1 cellular context compared by ENCODE assay signal in the genomic region with DNA sequence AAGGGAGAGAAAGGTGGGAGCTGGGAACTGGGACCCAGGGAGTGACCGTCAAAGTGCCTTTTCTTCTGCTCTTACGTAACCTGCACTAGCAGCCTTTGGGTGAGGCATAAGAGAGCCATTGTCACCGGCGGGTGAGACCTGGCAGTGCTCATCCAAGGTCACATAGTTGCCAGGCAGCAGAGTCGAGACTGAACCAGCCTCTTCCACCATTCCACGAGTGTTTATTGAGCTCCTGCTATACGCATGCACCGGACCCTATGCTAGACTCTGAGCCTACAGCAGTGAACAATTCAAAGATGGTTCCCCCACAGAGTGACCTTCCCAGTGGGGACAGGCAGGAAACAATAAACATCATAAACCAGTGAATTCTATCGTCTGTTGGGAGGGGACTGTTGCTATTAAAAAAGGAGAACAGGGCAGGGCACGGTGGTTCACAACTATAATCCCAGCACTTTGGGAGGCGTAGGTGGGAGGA.
A peak's percentile ranks its signal among the peaks of the same experiment; 100 is the strongest.
TF ChIP-seq lines count a peak whose summit lies in the region.

No MANE protein-coding gene starts in this region.

TF ChIP-seq in HepG2, 621 proteins besides CTCF, POLR2A, EP300 and RAD21 (continued from another document and continues in another):
- peak; percentile 76 for TF ChIP-seq SKIL (CRISPR knock-in tag; IDR thresholded peaks at IDR 0.05; ENCODE audit: borderline replicate concordance)
- TF ChIP-seq PPARG (CRISPR knock-in tag; conservative IDR thresholded peaks at IDR 0.05), result no peak
- peak; percentile 72 for TF ChIP-seq DPF2 (CRISPR knock-in tag; IDR thresholded peaks at IDR 0.05; ENCODE audit: borderline replicate concordance, low read depth)
- TF ChIP-seq FOSL2 (CRISPR knock-in tag; IDR thresholded peaks at IDR 0.05), result peak; percentile 68
- TF ChIP-seq HIC2 (CRISPR knock-in tag; IDR thresholded peaks at IDR 0.05; ENCODE audit: low read depth), result peak; percentile 89
- TF ChIP-seq ZMYM3 (CRISPR knock-in tag; IDR thresholded peaks at IDR 0.05), result peak; percentile 90
- TF ChIP-seq RFX3 (CRISPR knock-in tag; IDR thresholded peaks at IDR 0.05), result peak; percentile 48; the same call in 1 of the 2 replicates
- TF ChIP-seq KDM2A (CRISPR knock-in tag; IDR thresholded peaks at IDR 0.05; ENCODE audit: borderline replicate concordance, low read depth), result peak; percentile 53; the same call in 1 of the 2 replicates
- 0 out of 2 replicates have a peak, but pooled peaks have one; percentile 28 for TF ChIP-seq ZNF205 (CRISPR knock-in tag; IDR thresholded peaks at IDR 0.05)
- TF ChIP-seq CBX5 (CRISPR knock-in tag; IDR thresholded peaks at IDR 0.05; ENCODE audit: borderline replicate concordance), result peak; percentile 75; the same call in 1 of the 2 replicates
- no peak for TF ChIP-seq SPEN (CRISPR knock-in tag; IDR thresholded peaks at IDR 0.05; ENCODE audit: low read depth)
- TF ChIP-seq, protein P1, sequence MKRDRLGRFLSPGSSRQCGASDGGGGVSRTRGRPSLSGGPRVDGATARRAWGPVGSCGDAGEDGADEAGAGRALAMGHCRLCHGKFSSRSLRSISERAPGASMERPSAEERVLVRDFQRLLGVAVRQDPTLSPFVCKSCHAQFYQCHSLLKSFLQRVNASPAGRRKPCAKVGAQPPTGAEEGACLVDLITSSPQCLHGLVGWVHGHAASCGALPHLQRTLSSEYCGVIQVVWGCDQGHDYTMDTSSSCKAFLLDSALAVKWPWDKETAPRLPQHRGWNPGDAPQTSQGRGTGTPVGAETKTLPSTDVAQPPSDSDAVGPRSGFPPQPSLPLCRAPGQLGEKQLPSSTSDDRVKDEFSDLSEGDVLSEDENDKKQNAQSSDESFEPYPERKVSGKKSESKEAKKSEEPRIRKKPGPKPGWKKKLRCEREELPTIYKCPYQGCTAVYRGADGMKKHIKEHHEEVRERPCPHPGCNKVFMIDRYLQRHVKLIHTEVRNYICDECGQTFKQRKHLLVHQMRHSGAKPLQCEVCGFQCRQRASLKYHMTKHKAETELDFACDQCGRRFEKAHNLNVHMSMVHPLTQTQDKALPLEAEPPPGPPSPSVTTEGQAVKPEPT (CRISPR knock-in tag; IDR thresholded peaks at IDR 0.05; ENCODE audit: low read depth), result no peak
- no peak for TF ChIP-seq ZNF20 (CRISPR knock-in tag; IDR thresholded peaks at IDR 0.05)
- TF ChIP-seq THYN1 (CRISPR knock-in tag; IDR thresholded peaks at IDR 0.05; ENCODE audit: borderline replicate concordance, low read depth), result no peak
- TF ChIP-seq HNF4G (IDR thresholded peaks at IDR 0.05; ENCODE audit: borderline replicate concordance, low read depth, low read length), result peak; percentile 25; the same call in 1 of the 2 replicates
- no peak for TF ChIP-seq HNF4G (CRISPR knock-in tag; IDR thresholded peaks at IDR 0.05; ENCODE audit: borderline replicate concordance, low read depth)
- 0 out of 2 replicates have a peak, but pooled peaks have one; percentile 56 for TF ChIP-seq KLF6 (CRISPR knock-in tag; IDR thresholded peaks at IDR 0.05)
- TF ChIP-seq ZNF263 (CRISPR knock-in tag; IDR thresholded peaks at IDR 0.05), result peak; percentile 54; the same call in 1 of the 2 replicates
- no peak for TF ChIP-seq ZNF335 (CRISPR knock-in tag; IDR thresholded peaks at IDR 0.05)
- TF ChIP-seq, protein P2, sequence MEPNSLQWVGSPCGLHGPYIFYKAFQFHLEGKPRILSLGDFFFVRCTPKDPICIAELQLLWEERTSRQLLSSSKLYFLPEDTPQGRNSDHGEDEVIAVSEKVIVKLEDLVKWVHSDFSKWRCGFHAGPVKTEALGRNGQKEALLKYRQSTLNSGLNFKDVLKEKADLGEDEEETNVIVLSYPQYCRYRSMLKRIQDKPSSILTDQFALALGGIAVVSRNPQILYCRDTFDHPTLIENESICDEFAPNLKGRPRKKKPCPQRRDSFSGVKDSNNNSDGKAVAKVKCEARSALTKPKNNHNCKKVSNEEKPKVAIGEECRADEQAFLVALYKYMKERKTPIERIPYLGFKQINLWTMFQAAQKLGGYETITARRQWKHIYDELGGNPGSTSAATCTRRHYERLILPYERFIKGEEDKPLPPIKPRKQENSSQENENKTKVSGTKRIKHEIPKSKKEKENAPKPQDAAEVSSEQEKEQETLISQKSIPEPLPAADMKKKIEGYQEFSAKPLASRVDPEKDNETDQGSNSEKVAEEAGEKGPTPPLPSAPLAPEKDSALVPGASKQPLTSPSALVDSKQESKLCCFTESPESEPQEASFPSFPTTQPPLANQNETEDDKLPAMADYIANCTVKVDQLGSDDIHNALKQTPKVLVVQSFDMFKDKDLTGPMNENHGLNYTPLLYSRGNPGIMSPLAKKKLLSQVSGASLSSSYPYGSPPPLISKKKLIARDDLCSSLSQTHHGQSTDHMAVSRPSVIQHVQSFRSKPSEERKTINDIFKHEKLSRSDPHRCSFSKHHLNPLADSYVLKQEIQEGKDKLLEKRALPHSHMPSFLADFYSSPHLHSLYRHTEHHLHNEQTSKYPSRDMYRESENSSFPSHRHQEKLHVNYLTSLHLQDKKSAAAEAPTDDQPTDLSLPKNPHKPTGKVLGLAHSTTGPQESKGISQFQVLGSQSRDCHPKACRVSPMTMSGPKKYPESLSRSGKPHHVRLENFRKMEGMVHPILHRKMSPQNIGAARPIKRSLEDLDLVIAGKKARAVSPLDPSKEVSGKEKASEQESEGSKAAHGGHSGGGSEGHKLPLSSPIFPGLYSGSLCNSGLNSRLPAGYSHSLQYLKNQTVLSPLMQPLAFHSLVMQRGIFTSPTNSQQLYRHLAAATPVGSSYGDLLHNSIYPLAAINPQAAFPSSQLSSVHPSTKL (CRISPR knock-in tag; IDR thresholded peaks at IDR 0.05), result peak; percentile 88
- peak; percentile 87 for TF ChIP-seq CEBPB (IDR thresholded peaks at IDR 0.05; ENCODE audit: borderline replicate concordance, low read depth, low read length)
- TF ChIP-seq NFYC (CRISPR knock-in tag; IDR thresholded peaks at IDR 0.05), result no peak
- TF ChIP-seq CREB1 (IDR thresholded peaks at IDR 0.05), result no peak; the same call in 1 of the 2 replicates
- TF ChIP-seq CREB1 (CRISPR knock-in tag; IDR thresholded peaks at IDR 0.05), result peak; percentile 30; the same call in 1 of the 2 replicates
- TF ChIP-seq HMG20A (CRISPR knock-in tag; IDR thresholded peaks at IDR 0.05; ENCODE audit: borderline replicate concordance), result peak; percentile 77
- TF ChIP-seq NFYB (CRISPR knock-in tag; IDR thresholded peaks at IDR 0.05), result no peak
- no peak for TF ChIP-seq ZNF781 (CRISPR knock-in tag; IDR thresholded peaks at IDR 0.05; ENCODE audit: borderline replicate concordance, not compliant biosample characterization)
- peak; percentile 41 for TF ChIP-seq SMAD3 (CRISPR knock-in tag; IDR thresholded peaks at IDR 0.05)
- TF ChIP-seq TAF1 (CRISPR knock-in tag; IDR thresholded peaks at IDR 0.05), result no peak
- TF ChIP-seq NCOA2 (CRISPR knock-in tag; IDR thresholded peaks at IDR 0.05), result peak; percentile 70
- peak; percentile 40; the same call in 1 of the 2 replicates for TF ChIP-seq ZNF772 (CRISPR knock-in tag; IDR thresholded peaks at IDR 0.05)
- TF ChIP-seq, protein P3, sequence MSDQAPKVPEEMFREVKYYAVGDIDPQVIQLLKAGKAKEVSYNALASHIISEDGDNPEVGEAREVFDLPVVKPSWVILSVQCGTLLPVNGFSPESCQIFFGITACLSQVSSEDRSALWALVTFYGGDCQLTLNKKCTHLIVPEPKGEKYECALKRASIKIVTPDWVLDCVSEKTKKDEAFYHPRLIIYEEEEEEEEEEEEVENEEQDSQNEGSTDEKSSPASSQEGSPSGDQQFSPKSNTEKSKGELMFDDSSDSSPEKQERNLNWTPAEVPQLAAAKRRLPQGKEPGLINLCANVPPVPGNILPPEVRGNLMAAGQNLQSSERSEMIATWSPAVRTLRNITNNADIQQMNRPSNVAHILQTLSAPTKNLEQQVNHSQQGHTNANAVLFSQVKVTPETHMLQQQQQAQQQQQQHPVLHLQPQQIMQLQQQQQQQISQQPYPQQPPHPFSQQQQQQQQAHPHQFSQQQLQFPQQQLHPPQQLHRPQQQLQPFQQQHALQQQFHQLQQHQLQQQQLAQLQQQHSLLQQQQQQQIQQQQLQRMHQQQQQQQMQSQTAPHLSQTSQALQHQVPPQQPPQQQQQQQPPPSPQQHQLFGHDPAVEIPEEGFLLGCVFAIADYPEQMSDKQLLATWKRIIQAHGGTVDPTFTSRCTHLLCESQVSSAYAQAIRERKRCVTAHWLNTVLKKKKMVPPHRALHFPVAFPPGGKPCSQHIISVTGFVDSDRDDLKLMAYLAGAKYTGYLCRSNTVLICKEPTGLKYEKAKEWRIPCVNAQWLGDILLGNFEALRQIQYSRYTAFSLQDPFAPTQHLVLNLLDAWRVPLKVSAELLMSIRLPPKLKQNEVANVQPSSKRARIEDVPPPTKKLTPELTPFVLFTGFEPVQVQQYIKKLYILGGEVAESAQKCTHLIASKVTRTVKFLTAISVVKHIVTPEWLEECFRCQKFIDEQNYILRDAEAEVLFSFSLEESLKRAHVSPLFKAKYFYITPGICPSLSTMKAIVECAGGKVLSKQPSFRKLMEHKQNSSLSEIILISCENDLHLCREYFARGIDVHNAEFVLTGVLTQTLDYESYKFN (CRISPR knock-in tag; conservative IDR thresholded peaks at IDR 0.05), result peak; percentile 67
- 0 out of 2 replicates have a peak, but pooled peaks have one; percentile 22 for TF ChIP-seq GMEB1 (CRISPR knock-in tag; IDR thresholded peaks at IDR 0.05; ENCODE audit: borderline replicate concordance)
- no peak for TF ChIP-seq ZNF556 (CRISPR knock-in tag; IDR thresholded peaks at IDR 0.05; ENCODE audit: borderline replicate concordance)
- no peak for TF ChIP-seq ZNF432 (CRISPR knock-in tag; IDR thresholded peaks at IDR 0.05; ENCODE audit: borderline replicate concordance)
- TF ChIP-seq DMAP1 (CRISPR knock-in tag; IDR thresholded peaks at IDR 0.05), result 0 out of 2 replicates have a peak, but pooled peaks have one; percentile 19
- peak; percentile 66; the same call in 1 of the 2 replicates for TF ChIP-seq MIER3 (CRISPR knock-in tag; IDR thresholded peaks at IDR 0.05; ENCODE audit: borderline replicate concordance)
- no peak; the same call in 1 of the 2 replicates for TF ChIP-seq ETV5 (CRISPR knock-in tag; IDR thresholded peaks at IDR 0.05; ENCODE audit: borderline replicate concordance)
- TF ChIP-seq, protein P4, sequence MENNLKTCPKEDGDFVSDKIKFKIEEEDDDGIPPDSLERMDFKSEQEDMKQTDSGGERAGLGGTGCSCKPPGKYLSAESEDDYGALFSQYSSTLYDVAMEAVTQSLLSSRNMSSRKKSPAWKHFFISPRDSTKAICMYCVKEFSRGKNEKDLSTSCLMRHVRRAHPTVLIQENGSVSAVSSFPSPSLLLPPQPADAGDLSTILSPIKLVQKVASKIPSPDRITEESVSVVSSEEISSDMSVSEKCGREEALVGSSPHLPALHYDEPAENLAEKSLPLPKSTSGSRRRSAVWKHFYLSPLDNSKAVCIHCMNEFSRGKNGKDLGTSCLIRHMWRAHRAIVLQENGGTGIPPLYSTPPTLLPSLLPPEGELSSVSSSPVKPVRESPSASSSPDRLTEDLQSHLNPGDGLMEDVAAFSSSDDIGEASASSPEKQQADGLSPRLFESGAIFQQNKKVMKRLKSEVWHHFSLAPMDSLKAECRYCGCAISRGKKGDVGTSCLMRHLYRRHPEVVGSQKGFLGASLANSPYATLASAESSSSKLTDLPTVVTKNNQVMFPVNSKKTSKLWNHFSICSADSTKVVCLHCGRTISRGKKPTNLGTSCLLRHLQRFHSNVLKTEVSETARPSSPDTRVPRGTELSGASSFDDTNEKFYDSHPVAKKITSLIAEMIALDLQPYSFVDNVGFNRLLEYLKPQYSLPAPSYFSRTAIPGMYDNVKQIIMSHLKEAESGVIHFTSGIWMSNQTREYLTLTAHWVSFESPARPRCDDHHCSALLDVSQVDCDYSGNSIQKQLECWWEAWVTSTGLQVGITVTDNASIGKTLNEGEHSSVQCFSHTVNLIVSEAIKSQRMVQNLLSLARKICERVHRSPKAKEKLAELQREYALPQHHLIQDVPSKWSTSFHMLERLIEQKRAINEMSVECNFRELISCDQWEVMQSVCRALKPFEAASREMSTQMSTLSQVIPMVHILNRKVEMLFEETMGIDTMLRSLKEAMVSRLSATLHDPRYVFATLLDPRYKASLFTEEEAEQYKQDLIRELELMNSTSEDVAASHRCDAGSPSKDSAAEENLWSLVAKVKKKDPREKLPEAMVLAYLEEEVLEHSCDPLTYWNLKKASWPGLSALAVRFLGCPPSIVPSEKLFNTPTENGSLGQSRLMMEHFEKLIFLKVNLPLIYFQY (CRISPR knock-in tag; IDR thresholded peaks at IDR 0.05; ENCODE audit: borderline replicate concordance), result 0 out of 2 replicates have a peak, but pooled peaks have one; percentile 22
- peak; percentile 85 for TF ChIP-seq TBX2 (CRISPR knock-in tag; IDR thresholded peaks at IDR 0.05; ENCODE audit: borderline replicate concordance)
- peak; percentile 76 for TF ChIP-seq KDM1A (CRISPR knock-in tag; IDR thresholded peaks at IDR 0.05)
- peak; percentile 83 for TF ChIP-seq ZNF331 (CRISPR knock-in tag; IDR thresholded peaks at IDR 0.05)
